1 cellular context compared by ENCODE assay signal in the genomic region with DNA sequence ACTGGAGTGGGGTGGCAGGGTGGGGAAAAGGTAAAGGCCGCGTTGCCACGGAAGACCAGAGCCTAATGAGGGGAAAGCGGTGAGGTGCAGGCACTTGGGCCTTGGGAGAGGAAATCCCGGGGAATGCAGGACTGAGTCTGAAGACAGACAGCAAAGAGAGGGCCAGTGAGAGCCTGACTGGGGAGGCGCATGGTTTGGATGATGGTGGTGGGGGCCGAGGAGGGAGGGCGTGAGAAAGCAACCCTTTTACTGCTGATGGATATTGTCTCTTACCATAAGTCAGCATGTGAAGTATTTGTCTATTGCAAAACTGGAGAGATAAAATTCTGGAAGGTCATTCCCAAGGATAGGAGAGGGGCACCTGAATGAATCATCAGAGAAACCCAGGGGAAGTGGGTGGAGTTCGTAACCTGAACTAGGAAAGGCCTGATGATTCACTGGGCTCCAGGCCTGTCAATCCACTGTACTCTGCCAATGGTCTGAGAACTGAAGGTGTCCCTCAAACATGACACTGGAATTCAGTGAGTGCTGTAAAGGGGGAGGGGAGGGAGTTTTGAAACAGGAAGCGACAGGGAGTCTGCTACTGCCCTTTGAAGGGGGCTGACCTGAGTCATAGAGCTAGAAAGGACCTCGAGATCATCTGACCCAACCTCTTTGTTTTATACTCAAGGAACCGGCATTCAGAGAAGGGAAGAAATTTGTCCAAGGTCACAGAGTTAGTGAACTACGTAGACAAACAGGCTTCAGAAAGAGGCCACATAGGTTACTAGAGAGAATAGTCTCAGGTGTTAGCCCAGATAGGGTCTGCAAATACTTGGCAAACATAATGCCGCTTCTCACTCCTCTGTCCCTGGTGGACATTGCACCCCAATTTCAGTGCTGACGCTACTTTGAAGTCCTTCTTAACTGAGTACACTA.
TF ChIP-seq lines count a peak whose summit lies in the region.

No MANE protein-coding gene starts in this region.

TF ChIP-seq in H1, 55 proteins besides CTCF, POLR2A, EP300 and RAD21:
- peak; percentile 61; the same call in 1 of the 2 replicates for TF ChIP-seq BACH1 (IDR thresholded peaks at IDR 0.05; ENCODE audit: low read length)
- TF ChIP-seq SUZ12 (IDR thresholded peaks at IDR 0.05; ENCODE audit: low read length), result no peak
- TF ChIP-seq KDM1A (IDR thresholded peaks at IDR 0.05; ENCODE audit: borderline replicate concordance, low read length), result no peak
- TF ChIP-seq TAF1 (IDR thresholded peaks at IDR 0.05; ENCODE audit: low read depth, low read length), result no peak
- TF ChIP-seq BCL11A (IDR thresholded peaks at IDR 0.05; ENCODE audit: low read depth in 2 of 2, low read length in 2 of 2), result no peak
- TF ChIP-seq JUND (IDR thresholded peaks at IDR 0.05; ENCODE audit: low read length), result peak; percentile 61; the same call in 1 of the 2 replicates
- TF ChIP-seq SIX5 (IDR thresholded peaks at IDR 0.05; ENCODE audit: low read depth, low read length), result no peak
- TF ChIP-seq MAFK (IDR thresholded peaks at IDR 0.05; ENCODE audit: low read depth, low read length), result peak; percentile 34; the same call in 1 of the 2 replicates
- TF ChIP-seq HDAC2 (IDR thresholded peaks at IDR 0.05; ENCODE audit: borderline replicate concordance in 1 of 2, low read depth in 2 of 2, low read length in 2 of 2), result no peak
- no peak for TF ChIP-seq KDM5A (IDR thresholded peaks at IDR 0.05; ENCODE audit: low read length)
- peak; percentile 69; the same call in 1 of the 2 replicates for TF ChIP-seq CHD2 (IDR thresholded peaks at IDR 0.05; ENCODE audit: low read length)
- TF ChIP-seq POU5F1 (IDR thresholded peaks at IDR 0.05; ENCODE audit: low read depth, low read length), result no peak
- TF ChIP-seq TEAD4 (IDR thresholded peaks at IDR 0.05; ENCODE audit: low read depth, low read length), result peak; percentile 37; the same call in 1 of the 2 replicates
- TF ChIP-seq RNF2 (IDR thresholded peaks at IDR 0.05; ENCODE audit: borderline replicate concordance, low read depth, low read length, missing control alignments, poor library complexity, severe bottlenecking), result no peak
- no peak for TF ChIP-seq NRF1 (IDR thresholded peaks at IDR 0.05; ENCODE audit: low read depth, low read length)
- no peak for TF ChIP-seq ZNF274 (IDR thresholded peaks at IDR 0.05; ENCODE audit: borderline replicate concordance, extremely low read depth, low read length)
- TF ChIP-seq EGR1 (IDR thresholded peaks at IDR 0.05; ENCODE audit: borderline replicate concordance, low read depth, low read length), result no peak
- TF ChIP-seq HDAC6 (IDR thresholded peaks at IDR 0.05; ENCODE audit: low read depth, low read length), result no peak
- TF ChIP-seq SAP30 (IDR thresholded peaks at IDR 0.05; ENCODE audit: insufficient read depth, insufficient replicate concordance, low read length), result no peak
- TF ChIP-seq, protein P1, sequence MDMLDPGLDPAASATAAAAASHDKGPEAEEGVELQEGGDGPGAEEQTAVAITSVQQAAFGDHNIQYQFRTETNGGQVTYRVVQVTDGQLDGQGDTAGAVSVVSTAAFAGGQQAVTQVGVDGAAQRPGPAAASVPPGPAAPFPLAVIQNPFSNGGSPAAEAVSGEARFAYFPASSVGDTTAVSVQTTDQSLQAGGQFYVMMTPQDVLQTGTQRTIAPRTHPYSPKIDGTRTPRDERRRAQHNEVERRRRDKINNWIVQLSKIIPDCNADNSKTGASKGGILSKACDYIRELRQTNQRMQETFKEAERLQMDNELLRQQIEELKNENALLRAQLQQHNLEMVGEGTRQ (IDR thresholded peaks at IDR 0.05; ENCODE audit: low read length), result no peak
- no peak for TF ChIP-seq TCF12 (IDR thresholded peaks at IDR 0.05; ENCODE audit: low read depth, low read length)
- 0 out of 2 replicates have a peak, but pooled peaks have one; percentile 33 for TF ChIP-seq SP4 (IDR thresholded peaks at IDR 0.05; ENCODE audit: low read length)
- TF ChIP-seq ASH2L (IDR thresholded peaks at IDR 0.05; ENCODE audit: low read length), result no peak
- peak; percentile 94 for TF ChIP-seq SP1 (IDR thresholded peaks at IDR 0.05; ENCODE audit: low read depth, low read length)
- no peak for TF ChIP-seq BRCA1 (IDR thresholded peaks at IDR 0.05; ENCODE audit: low read depth, low read length)
- TF ChIP-seq CBX8 (IDR thresholded peaks at IDR 0.05; ENCODE audit: borderline replicate concordance, low read depth, low read length), result no peak
- peak; percentile 34; the same call in 1 of the 2 replicates for TF ChIP-seq SP2 (IDR thresholded peaks at IDR 0.05; ENCODE audit: low read length)
- TF ChIP-seq CBX5 (IDR thresholded peaks at IDR 0.05; ENCODE audit: low read depth, low read length), result no peak
- TF ChIP-seq GABPA (IDR thresholded peaks at IDR 0.05; ENCODE audit: borderline replicate concordance, insufficient read depth, low read length), result no peak
- no peak for TF ChIP-seq GTF2F1 (IDR thresholded peaks at IDR 0.05; ENCODE audit: borderline replicate concordance, low read depth, low read length)
- TF ChIP-seq, protein P2, sequence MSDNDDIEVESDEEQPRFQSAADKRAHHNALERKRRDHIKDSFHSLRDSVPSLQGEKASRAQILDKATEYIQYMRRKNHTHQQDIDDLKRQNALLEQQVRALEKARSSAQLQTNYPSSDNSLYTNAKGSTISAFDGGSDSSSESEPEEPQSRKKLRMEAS (IDR thresholded peaks at IDR 0.05), result no peak
- TF ChIP-seq PHF8 (conservative IDR thresholded peaks at IDR 0.05; ENCODE audit: low read depth, low read length), result no peak
- peak; percentile 25; the same call in 1 of the 2 replicates for TF ChIP-seq POLR2AphosphoS5 (IDR thresholded peaks at IDR 0.05; ENCODE audit: low read depth, low read length)
- TF ChIP-seq CEBPB (IDR thresholded peaks at IDR 0.05; ENCODE audit: low read depth, low read length), result no peak
- no peak for TF ChIP-seq YY1 (IDR thresholded peaks at IDR 0.05; ENCODE audit: low read depth, low read length)
- TF ChIP-seq CTBP2 (IDR thresholded peaks at IDR 0.05; ENCODE audit: borderline replicate concordance, insufficient read depth, insufficient read length, low read length), result no peak
- no peak for TF ChIP-seq RFX5 (IDR thresholded peaks at IDR 0.05; ENCODE audit: borderline replicate concordance, low read depth, low read length)
- TF ChIP-seq FOSL1 (IDR thresholded peaks at IDR 0.05; ENCODE audit: insufficient read depth, low read depth, low read length), result no peak
- TF ChIP-seq, protein P3, sequence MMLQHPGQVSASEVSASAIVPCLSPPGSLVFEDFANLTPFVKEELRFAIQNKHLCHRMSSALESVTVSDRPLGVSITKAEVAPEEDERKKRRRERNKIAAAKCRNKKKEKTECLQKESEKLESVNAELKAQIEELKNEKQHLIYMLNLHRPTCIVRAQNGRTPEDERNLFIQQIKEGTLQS (IDR thresholded peaks at IDR 0.05; ENCODE audit: insufficient read depth, low read depth, low read length), result no peak
